ENCODE assay signal across 27 cellular contexts in genomic region chr1:167744901-167745300, GRCh38.
"Had no signal": no experiment of that assay in that cellular context is flagged by ENCODE, and none has a peak within 500 bp of the region (broad histone marks: within the 10 kb centered on the region; RNA-seq: fewer than 3 reads in every experiment).

No MANE protein-coding gene starts in this region.

- H3K27me3 ChIP-seq: esophagus muscularis mucosa, left lung, neutrophil, pancreas, right atrium auricular region, stomach, thyroid gland, upper lobe of left lung had no signal

- H3K4me3 ChIP-seq: coronary artery, esophagus muscularis mucosa, left lung, mucosa of descending colon, pancreas, right atrium auricular region, smooth muscle cell, stomach, thyroid gland, upper lobe of left lung had no signal

- H3K36me3 Mint-ChIP-seq: naive B cell; natural killer cell treated with Interleukin-12 subunit alpha and Interleukin-12 subunit beta and Interleukin-15 and Interleukin-18, amount 100 ng/mL, for 72 hours had no signal

- H3K27ac ChIP-seq: coronary artery, esophagus muscularis mucosa, left lung, neutrophil, pancreas, right atrium auricular region, stomach, thyroid gland, upper lobe of left lung had no signal

- H3K4me2 ChIP-seq: smooth muscle cell had no signal

- H3K27ac Mint-ChIP-seq: endodermal cell; mesothelial cell of epicardium; natural killer cell treated with Interleukin-12 subunit alpha and Interleukin-12 subunit beta and Interleukin-15 and Interleukin-18, amount 100 ng/mL, for 72 hours had no signal

- DNase-seq: effector CD8-positive, alpha-beta T cell; endodermal cell; foreskin melanocyte; hypothalamus; left cardiac atrium; left lung; mesenchymal stem cell; mucosa of descending colon; naive B cell; pancreas; stimulated activated CD4-positive, alpha-beta T cell treated with anti-CD3 and anti-CD28 coated beads, Interleukin-12 subunit alpha, Interleukin-12 subunit beta, amount 100 ng/mL, for 4 hours; stimulated activated CD4-positive, alpha-beta T cell treated with anti-CD3 and anti-CD28 coated beads, Interleukin-1b, Interleukin-23, amount 100 ng/mL, for 48 hours; stimulated activated CD4-positive, alpha-beta T cell treated with anti-CD3 and anti-CD28 coated beads, Interleukin-4, amount 100 ng/mL, for 1 hour; stimulated activated CD8-positive, alpha-beta memory T cell treated with anti-CD3 and anti-CD28 coated beads, Interleukin-4, amount 100 ng/mL, for 48 hours; stimulated activated naive CD4-positive, alpha-beta T cell treated with Interleukin-2 at 50 U/mL for 16 hours; stomach; thyroid gland; upper lobe of left lung had no signal

- H3K36me3 ChIP-seq: esophagus muscularis mucosa, left lung, neutrophil, pancreas, right atrium auricular region, stomach, thyroid gland, upper lobe of left lung had no signal

- H3K27me3 Mint-ChIP-seq: naive B cell had no signal

- ATAC-seq: left cardiac atrium; left lung; mucosa of descending colon; natural killer cell treated with Interleukin-12 subunit alpha and Interleukin-12 subunit beta and Interleukin-15 and Interleukin-18, amount 100 ng/mL, for 72 hours; pancreas; sciatic nerve had no signal

- H3K4me1 ChIP-seq: right atrium auricular region had no signal

- H3K9me3 Mint-ChIP-seq: endodermal cell; mesothelial cell of epicardium; naive B cell; natural killer cell treated with Interleukin-12 subunit alpha and Interleukin-12 subunit beta and Interleukin-15 and Interleukin-18, amount 100 ng/mL, for 72 hours; neural crest cell had no signal

- H3K9me3 ChIP-seq: esophagus muscularis mucosa, left lung, mucosa of descending colon, neutrophil, pancreas, right atrium auricular region, stomach, thyroid gland, upper lobe of left lung had no signal

- H3K4me3 Mint-ChIP-seq: endodermal cell; mesothelial cell of epicardium; naive B cell; natural killer cell treated with Interleukin-12 subunit alpha and Interleukin-12 subunit beta and Interleukin-15 and Interleukin-18, amount 100 ng/mL, for 72 hours; neural crest cell had no signal
